Comparison of ENCODE assay signal across 13 cellular contexts in genomic region chr5:73605223-73606087, GRCh38. TPM values are rescaled to one million over a fixed set of nuclear protein-coding genes. Genes with fewer than 3 reads are reported as not detected.
DNase-seq lines count a peak whose midpoint lies in the region; ATAC-seq and TF ChIP-seq lines count a peak whose summit lies in the region.
"Had no signal": no experiment of that assay in that cellular context is flagged by ENCODE, and none has a peak within 500 bp of the region (broad histone marks: within the 10 kb centered on the region; RNA-seq: fewer than 3 reads in every experiment).

No MANE protein-coding gene starts in this region.

- H3K27ac ChIP-seq in C4-2B: peak overlapping the region; percentile 69; the same call in 1 of the 2 replicates
- H3K27ac ChIP-seq: parathyroid adenoma had no signal

- peaks cover 13% of the 10 kb centered on the region for H3K27me3 Mint-ChIP-seq in stimulated activated naive CD8-positive, alpha-beta T cell treated with anti-CD3 and anti-CD28 coated beads, Interleukin-15, amount 100 ng/mL, for 72 hours

- no peaks in the 10 kb centered on the region for H3K4me1 Mint-ChIP-seq in stimulated activated naive CD8-positive, alpha-beta T cell treated with anti-CD3 and anti-CD28 coated beads, Interleukin-15, amount 100 ng/mL, for 72 hours
- H3K4me1 Mint-ChIP-seq: activated naive CD4-positive, alpha-beta T cell treated with anti-CD3 and anti-CD28 coated beads, Interleukin-2, amount 50 U/mL, for 24 hours had no signal

- H3K9me3 Mint-ChIP-seq in stimulated activated naive CD8-positive, alpha-beta T cell treated with anti-CD3 and anti-CD28 coated beads, Interleukin-15, amount 100 ng/mL, for 72 hours: peaks cover 5 to 7% of the 10 kb centered on the region in 2 donors

- peak; percentile 73 for DNase-seq in M059J (ENCODE audit: low read depth)
- peak; percentile 65 for DNase-seq in choroid plexus epithelial cell (ENCODE audit: low read depth)
- peak; percentile 22 to 57 for DNase-seq in lung microvascular endothelial cell (ENCODE audit: low read depth in 2 of 2)
- DNase-seq in stimulated activated naive CD8-positive, alpha-beta T cell treated with anti-CD3 and anti-CD28 coated beads, Interleukin-15, amount 100 ng/mL, for 72 hours: no peak
- DNase-seq in NCI-H446 (lab: John Stamatoyannopoulos, UW): no peak
- no peak for DNase-seq in effector CD8-positive, alpha-beta T cell (lab: John Stamatoyannopoulos, UW)
- DNase-seq: activated CD8-positive, alpha-beta memory T cell treated with anti-CD3 and anti-CD28 coated beads, Interleukin-2, amount 50 U/mL, for 4 hours; DMS79 treated with DMSO at 0.1 percent for 48 hours had no signal

- H3K27ac Mint-ChIP-seq in stimulated activated naive CD8-positive, alpha-beta T cell treated with anti-CD3 and anti-CD28 coated beads, Interleukin-15, amount 100 ng/mL, for 72 hours: no peak overlapping the region
- H3K27ac Mint-ChIP-seq: activated naive CD4-positive, alpha-beta T cell treated with anti-CD3 and anti-CD28 coated beads, Interleukin-2, amount 50 U/mL, for 24 hours had no signal

- H3K4me3 ChIP-seq in choroid plexus epithelial cell (ENCODE audit: low read depth, low read length): no peak overlapping the region
- H3K4me3 ChIP-seq: GM12878 had no signal

- H3K4me3 Mint-ChIP-seq in stimulated activated naive CD8-positive, alpha-beta T cell treated with anti-CD3 and anti-CD28 coated beads, Interleukin-15, amount 100 ng/mL, for 72 hours: no peak overlapping the region
- H3K4me3 Mint-ChIP-seq: activated naive CD4-positive, alpha-beta T cell treated with anti-CD3 and anti-CD28 coated beads, Interleukin-2, amount 50 U/mL, for 24 hours had no signal

- ATAC-seq in stimulated activated naive CD8-positive, alpha-beta T cell treated with anti-CD3 and anti-CD28 coated beads, Interleukin-15, amount 100 ng/mL, for 72 hours: no peak
- ATAC-seq in GM21447 (IDR thresholded peaks at IDR 0.05; ENCODE audit: unreplicated experiment): no peak
- ATAC-seq: GM12878 had no signal

- no peak for TF ChIP-seq CTCF in C4-2B (conservative IDR thresholded peaks at IDR 0.05)
- TF ChIP-seq CTCF in choroid plexus epithelial cell (conservative IDR thresholded peaks at IDR 0.05; ENCODE audit: low read depth, low read length): no peak

RNA-seq across cellular contexts. Expression of gene ARHGEF28, which starts 20.5 kb away (rescaled TPM):
- total RNA-seq in M059J (2014; rRNA removed; shearing (Covaris generic)): 7.1 and 12.0 TPM in 2 replicates
- 49.3 and 83.1 TPM in 2 replicates for total RNA-seq in lung microvascular endothelial cell

RNA-seq across cellular contexts. Expression of gene UTP15, which starts 39.9 kb away (rescaled TPM):
- 16.6 and 19.5 TPM in 2 replicates for total RNA-seq in M059J (2014; rRNA removed; shearing (Covaris generic))
- total RNA-seq in lung microvascular endothelial cell: 10.2 and 14.1 TPM in 2 replicates

RNA-seq across cellular contexts. Expression of gene ANKRA2, which starts 40.0 kb away (rescaled TPM):
- total RNA-seq in M059J (2014; rRNA removed; shearing (Covaris generic)): 9.8 and 17.9 TPM in 2 replicates
- 11.3 TPM in 2 replicates for total RNA-seq in lung microvascular endothelial cell

Comparison
In these comparisons a context has a peak if more than half of its experiments do, and no peak if none do; other contexts are left out.
1. DNase-seq: peak in M059J (single experiment), choroid plexus epithelial cell (single experiment) and lung microvascular endothelial cell (2 of 2); none in stimulated activated naive CD8-positive, alpha-beta T cell treated with anti-CD3 and anti-CD28 coated beads, Interleukin-15, amount 100 ng/mL, for 72 hours (0 of 2), NCI-H446 (0 of 2) and effector CD8-positive, alpha-beta T cell (single experiment).